In the genomic region with DNA sequence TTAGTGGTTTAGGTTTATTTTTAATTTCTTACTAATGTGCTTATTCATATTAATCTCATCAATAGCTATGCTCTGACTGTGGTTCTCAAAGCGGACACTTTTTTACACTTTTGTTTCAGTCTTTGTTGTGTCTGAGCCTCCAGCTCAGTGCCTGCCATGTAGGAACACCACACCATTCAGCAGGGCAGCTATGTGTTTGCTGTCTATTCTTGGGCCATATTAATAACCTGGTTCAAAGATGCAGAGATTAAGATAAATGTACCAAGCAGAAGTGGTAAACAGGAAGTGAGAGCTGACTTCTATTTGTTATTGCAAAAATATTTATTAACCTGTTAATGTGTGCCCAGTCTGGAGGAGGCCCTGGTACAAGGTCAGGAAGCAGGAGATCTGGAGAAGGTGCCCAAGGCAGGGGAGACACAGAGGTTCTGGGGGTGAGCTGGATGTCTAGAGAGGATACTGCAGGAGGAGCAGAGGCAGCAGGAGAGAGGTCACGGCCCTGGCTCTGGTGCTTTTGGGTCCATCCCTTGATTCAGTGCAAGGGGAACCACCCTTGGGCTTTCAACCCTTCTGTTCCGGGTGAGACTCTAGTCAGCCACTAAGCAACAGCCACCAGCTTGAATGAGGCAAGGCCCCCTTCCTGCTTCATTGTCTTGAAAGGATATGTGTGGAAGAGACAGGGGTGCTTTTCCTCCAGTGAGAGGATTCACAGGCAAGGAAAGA, we compare ENCODE assay signal across 12 cellular contexts. TPM values are rescaled to one million over a fixed set of nuclear protein-coding genes. Genes with fewer than 3 reads are reported as not detected.
DNase-seq lines count a peak whose midpoint lies in the region; ATAC-seq and TF ChIP-seq lines count a peak whose summit lies in the region.
"Had no signal": no experiment of that assay in that cellular context is flagged by ENCODE, and none has a peak within 500 bp of the region (broad histone marks: within the 10 kb centered on the region; RNA-seq: fewer than 3 reads in every experiment).

No MANE protein-coding gene starts in this region.

- peak; percentile 40 for ATAC-seq in activated CD4-positive, alpha-beta T cell treated with anti-CD3 and anti-CD28 coated beads for 36 hours
- ATAC-seq in HG03097 (IDR thresholded peaks at IDR 0.05; ENCODE audit: low FRiP score, unreplicated experiment) = peak; percentile 49
- peak; percentile 33 to 46 for ATAC-seq in stimulated activated naive B cell treated with anti-CD40 and anti-IgM and Interleukin-4, amounts not matched to agents 10 μg/mL and 1 μg/mL and 100 μg/mL, for 72 hours (replicated peaks)
- ATAC-seq: PC-3 had no signal

- no peak overlapping the region for H3K9ac ChIP-seq in H9 (ENCODE audit: extremely low read depth, insufficient read length, low read length)

- H3K18ac ChIP-seq in H9 (ENCODE audit: insufficient read length, low read depth, low read length) = no peak overlapping the region

- no peak overlapping the region for H2AFZ ChIP-seq in H9 (ENCODE audit: low read length)

- no peak overlapping the region for H2BK120ac ChIP-seq in H9 (ENCODE audit: low read depth, low read length, poor library complexity, severe bottlenecking)

- H3K4ac ChIP-seq in H9 (ENCODE audit: low read depth, low read length) = no peak overlapping the region

- H2BK20ac ChIP-seq in H9 (ENCODE audit: low read depth, low read length, poor library complexity, severe bottlenecking) = no peak overlapping the region

- H3K27ac Mint-ChIP-seq in activated CD4-positive, alpha-beta T cell treated with anti-CD3 and anti-CD28 coated beads for 36 hours = peak overlapping the region; percentile 86
- H3K27ac Mint-ChIP-seq in chondrocyte (ENCODE audit: unreplicated experiment) (peak overlapping the region; percentile 60), H9 (peak overlapping the region in 1 of 3 experiments; percentile 90; a peak in 1 of 7 replicates)
- peak overlapping the region; percentile 32 for H3K27ac Mint-ChIP-seq in stimulated activated naive B cell treated with anti-CD40 and anti-IgM and Interleukin-4, amounts not matched to agents 10 μg/mL and 1 μg/mL and 100 μg/mL, for 72 hours

- H3K14ac ChIP-seq in H9 (ENCODE audit: insufficient read depth, low read length) = no peak overlapping the region

- H4K20me1 ChIP-seq in H9 (ENCODE audit: control insufficient read depth, insufficient read depth, insufficient read length) = no peaks in the 10 kb centered on the region

- peak; percentile 30 for DNase-seq in activated CD4-positive, alpha-beta T cell treated with anti-CD3 and anti-CD28 coated beads for 36 hours
- DNase-seq in activated CD4-positive, alpha-beta T cell treated with anti-CD3 and anti-CD28 coated beads for 48 hours = no peak
- no peak for DNase-seq in chondrocyte (ENCODE audit: low spot score)
- no peak for DNase-seq in stimulated activated naive B cell treated with anti-CD40 and anti-IgM and Interleukin-4, amounts not matched to agents 10 μg/mL and 1 μg/mL and 100 μg/mL, for 72 hours
- no peak for DNase-seq in SK-N-DZ (ENCODE audit: low spot score)
- no peak for DNase-seq in H9
- DNase-seq in stimulated activated CD4-positive, alpha-beta T cell treated with anti-CD3 and anti-CD28 coated beads, Interleukin-12 subunit alpha, Interleukin-12 subunit beta, amount 100 ng/mL, for 4 hours = no peak
- DNase-seq: ACHN; activated CD4-positive, alpha-beta T cell treated with anti-CD3 and anti-CD28 coated beads, Interleukin-2, amount 50 U/mL, for 4 hours; PC-3; stimulated activated CD4-positive, alpha-beta T cell treated with anti-CD3 and anti-CD28 coated beads, Interleukin-4, amount 100 ng/mL, for 24 hours had no signal

- WGBS in H9 (ENCODE audit: extremely low coverage, insufficient read length, low lambda C conversion rate) = no CpG with 5 or more reads among the region's 3 CpGs

- no peak overlapping the region for H2BK12ac ChIP-seq in H9 (ENCODE audit: insufficient read length, low read depth, low read length)

- no peaks in the 10 kb centered on the region for H3K79me2 ChIP-seq in H9 (ENCODE audit: insufficient read depth, low read length)

- H3K9me3 Mint-ChIP-seq in activated CD4-positive, alpha-beta T cell treated with anti-CD3 and anti-CD28 coated beads for 36 hours (ENCODE audit: low read depth) = peaks cover 11% of the 10 kb centered on the region
- H3K9me3 Mint-ChIP-seq in chondrocyte (ENCODE audit: low read depth) (peaks cover 22% of the 10 kb centered on the region), H9 (peaks cover 20 to 21% of the 10 kb centered on the region in 2 experiments; a peak in 4 of 5 replicates)
- peaks cover 5 to 8% of the 10 kb centered on the region in 2 donors for H3K9me3 Mint-ChIP-seq in stimulated activated naive B cell treated with anti-CD40 and anti-IgM and Interleukin-4, amounts not matched to agents 10 μg/mL and 1 μg/mL and 100 μg/mL, for 72 hours

- H3K27me3 Mint-ChIP-seq in activated CD4-positive, alpha-beta T cell treated with anti-CD3 and anti-CD28 coated beads for 36 hours = no peaks in the 10 kb centered on the region
- H3K27me3 Mint-ChIP-seq in chondrocyte (ENCODE audit: low read depth) (no peaks in the 10 kb centered on the region), H9 (ENCODE audit: low read depth) (peaks cover 7% of the 10 kb centered on the region)
- peaks cover 0 to 4% of the 10 kb centered on the region in 2 donors for H3K27me3 Mint-ChIP-seq in stimulated activated naive B cell treated with anti-CD40 and anti-IgM and Interleukin-4, amounts not matched to agents 10 μg/mL and 1 μg/mL and 100 μg/mL, for 72 hours

- H3K36me3 Mint-ChIP-seq in activated CD4-positive, alpha-beta T cell treated with anti-CD3 and anti-CD28 coated beads for 36 hours (ENCODE audit: low read depth) = peaks cover 5% of the 10 kb centered on the region
- H3K36me3 Mint-ChIP-seq in chondrocyte (ENCODE audit: low read depth) = peaks cover 6% of the 10 kb centered on the region
- H3K36me3 Mint-ChIP-seq in stimulated activated naive B cell treated with anti-CD40 and anti-IgM and Interleukin-4, amounts not matched to agents 10 μg/mL and 1 μg/mL and 100 μg/mL, for 72 hours = peaks cover 8 to 13% of the 10 kb centered on the region in 2 donors
- peaks cover 0 to 6% (median 4%) of the 10 kb centered on the region in 3 experiments; a peak in 5 of 7 replicates for H3K36me3 Mint-ChIP-seq in H9 (ENCODE audit: insufficient read depth in 1 of 3, low read depth in 3 of 3)

- no peak overlapping the region for H4K8ac ChIP-seq in H9 (replicated peaks; ENCODE audit: insufficient read length, low read depth, low read length)

- H3T11ph ChIP-seq in H9 (ENCODE audit: low read length) = no peak overlapping the region

- peak overlapping the region; percentile 72 for H3K4me3 Mint-ChIP-seq in activated CD4-positive, alpha-beta T cell treated with anti-CD3 and anti-CD28 coated beads for 36 hours
- H3K4me3 Mint-ChIP-seq in chondrocyte (ENCODE audit: unreplicated experiment) (no peak overlapping the region), H9 (no peak overlapping the region)
- peak overlapping the region; percentile 3 to 20 for H3K4me3 Mint-ChIP-seq in stimulated activated naive B cell treated with anti-CD40 and anti-IgM and Interleukin-4, amounts not matched to agents 10 μg/mL and 1 μg/mL and 100 μg/mL, for 72 hours

- no peak overlapping the region for H2BK5ac ChIP-seq in H9 (ENCODE audit: insufficient read length, low read length)

- H3K9me3 ChIP-seq in H9 (ENCODE audit: control insufficient read depth, low read depth, low read length) = no peaks in the 10 kb centered on the region

- no peak overlapping the region for H2BK15ac ChIP-seq in H9 (ENCODE audit: low read depth, low read length)

- H3K4me1 ChIP-seq in H9 (ENCODE audit: insufficient read depth, low read length) = no peaks in the 10 kb centered on the region

- no peaks in the 10 kb centered on the region for H3K27me3 ChIP-seq in H9 (ENCODE audit: insufficient read depth, low read length)

- H3K27ac ChIP-seq in H9 (ENCODE audit: insufficient read length, low read depth, low read length) = no peak overlapping the region

- H3K23ac ChIP-seq in H9 (ENCODE audit: insufficient read length, low read depth, low read length) = no peak overlapping the region

- H3K79me1 ChIP-seq in H9 (ENCODE audit: insufficient read depth, low read depth, low read length, poor library complexity, severe bottlenecking) = no peaks in the 10 kb centered on the region

- H3K23me2 ChIP-seq in H9 (ENCODE audit: insufficient read length, low read depth, low read length, poor library complexity, severe bottlenecking) = no peaks in the 10 kb centered on the region

- no peak overlapping the region for H4K91ac ChIP-seq in H9 (ENCODE audit: insufficient read length, low read depth, low read length)

- CTCF ChIA-PET in activated CD4-positive, alpha-beta T cell treated with anti-CD3 and anti-CD28 coated beads for 36 hours (lab: Charles Lee) = interaction anchor here (0.5 to 1.4 kb wide), 3 partner anchors 185 to 1703 kb away, joined by 3 to 5 read pairs (median 5); no protein-coding TSS in a partner anchor

- no peak overlapping the region for H4K5ac ChIP-seq in H9 (ENCODE audit: insufficient read length, low read depth, low read length)

- intact Hi-C loops in activated CD4-positive, alpha-beta T cell treated with anti-CD3 and anti-CD28 coated beads for 36 hours (cut with DNase I, micrococcal nuclease) = loop anchor here (2.0 to 5.0 kb wide), 2 partner anchors 56 to 151 kb away; no protein-coding TSS in a partner anchor

- peaks cover 35% of the 10 kb centered on the region for H3K4me1 Mint-ChIP-seq in activated CD4-positive, alpha-beta T cell treated with anti-CD3 and anti-CD28 coated beads for 36 hours
- H3K4me1 Mint-ChIP-seq in chondrocyte (ENCODE audit: low read depth) = peaks cover 35% of the 10 kb centered on the region
- peaks cover 18 to 35% of the 10 kb centered on the region in 2 donors for H3K4me1 Mint-ChIP-seq in stimulated activated naive B cell treated with anti-CD40 and anti-IgM and Interleukin-4, amounts not matched to agents 10 μg/mL and 1 μg/mL and 100 μg/mL, for 72 hours
- H3K4me1 Mint-ChIP-seq in H9 = peaks cover 7% of the 10 kb centered on the region in 2 experiments

- TF ChIP-seq CTCF in chondrocyte (IDR thresholded peaks at IDR 0.05) = no peak
- no peak for TF ChIP-seq CTCF in H9 (conservative IDR thresholded peaks at IDR 0.05)

- H3K4me2 ChIP-seq in H9 (ENCODE audit: insufficient read depth, insufficient read length, low read length) = no peak overlapping the region

- POLR2A ChIA-PET in activated CD4-positive, alpha-beta T cell treated with anti-CD3 and anti-CD28 coated beads for 36 hours (lab: Charles Lee) = no interaction called here

- H3K56ac ChIP-seq in H9 (ENCODE audit: insufficient read length, low read depth, low read length) = no peak overlapping the region

- no peak overlapping the region for H2AK5ac ChIP-seq in H9 (ENCODE audit: insufficient read length, low read length)

RNA-seq across cellular contexts. Expression of gene TBXAS1, which starts 1.9 kb away (rescaled TPM):
- total RNA-seq in activated CD4-positive, alpha-beta T cell treated with anti-CD3 and anti-CD28 coated beads for 36 hours = 1 to 10 TPM; 3.6 to 5.1 TPM
- total RNA-seq in chondrocyte (2.4 to 4.7 TPM (median 2.5 TPM) in 3 replicates), H9 (2021) (0.39 and 1.4 TPM in 2 replicates)
- 2.3 and 9.7 TPM in 2 replicates for polyA plus RNA-seq in SK-N-DZ (2014; cell fraction: cytosol; rRNA removed)
- 2.9 and 9.0 TPM in 2 replicates for polyA plus RNA-seq in SK-N-DZ (2014; cell fraction: nucleus; rRNA removed)

RNA-seq across cellular contexts. Expression of gene HIPK2, which starts 53.1 kb away (rescaled TPM):
- 10 to 100 TPM; 23.9 to 36.2 TPM for total RNA-seq in activated CD4-positive, alpha-beta T cell treated with anti-CD3 and anti-CD28 coated beads for 36 hours
- total RNA-seq in chondrocyte = 71.2 to 75.6 TPM (median 72.3 TPM) in 3 replicates
- polyA plus RNA-seq in SK-N-DZ (2014; cell fraction: cytosol; rRNA removed) = 6.5 and 7.1 TPM in 2 replicates
- 3.4 and 6.1 TPM in 2 replicates for polyA plus RNA-seq in SK-N-DZ (2014; cell fraction: nucleus; rRNA removed)
- 19.0 and 21.9 TPM in 2 replicates for total RNA-seq in H9 (2021)

Comparison
In these comparisons a context has a peak if more than half of its experiments do, and no peak if none do; other contexts are left out.
1. H3K4me3 Mint-ChIP-seq: peak in activated CD4-positive, alpha-beta T cell treated with anti-CD3 and anti-CD28 coated beads for 36 hours (single experiment) and stimulated activated naive B cell treated with anti-CD40 and anti-IgM and Interleukin-4, amounts not matched to agents 10 μg/mL and 1 μg/mL and 100 μg/mL, for 72 hours (2 of 2); none in chondrocyte (single experiment) and H9 (0 of 2).
2. Peak in every context shown above with its lines, with median percentiles within 50 percentile points of each other: ATAC-seq.